3 cellular contexts compared by ENCODE assay signal in the genomic region with DNA sequence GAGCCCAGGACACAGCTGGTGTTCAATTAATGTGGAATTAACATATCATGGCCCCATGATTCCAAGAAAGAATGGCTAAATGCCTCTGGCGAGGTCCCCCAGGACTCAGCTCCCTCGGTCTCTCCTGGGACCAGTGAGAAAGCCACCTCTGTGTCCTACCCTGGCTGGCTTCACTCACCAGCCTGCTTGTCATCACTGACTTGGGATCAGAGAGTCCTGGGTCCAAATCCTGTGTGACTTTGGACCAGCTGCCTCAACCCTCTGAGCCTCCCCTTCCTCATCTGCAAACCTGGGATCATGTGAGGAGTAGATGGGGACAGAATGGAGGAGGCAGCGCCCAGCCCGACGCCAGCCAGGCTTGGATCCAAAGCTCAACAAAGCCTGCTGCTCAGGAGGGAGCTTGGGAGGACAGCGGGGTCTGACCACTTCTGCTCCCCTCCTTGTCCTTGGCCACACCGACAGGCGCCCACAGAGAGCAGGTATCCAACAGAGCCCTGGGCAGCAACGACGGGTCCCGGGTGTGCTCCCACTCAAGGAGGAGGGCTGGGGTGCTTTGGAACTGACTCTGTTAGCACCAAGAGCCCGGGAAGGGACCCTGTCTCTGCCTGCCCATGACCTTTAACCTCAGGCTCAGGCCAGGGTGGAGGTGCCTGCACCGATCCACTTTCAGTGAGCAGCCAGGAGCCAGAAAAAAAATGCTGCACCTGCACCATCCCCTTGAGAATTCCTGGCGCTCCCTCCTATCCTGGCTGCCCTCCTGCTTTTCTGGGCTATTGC.
TF ChIP-seq lines count a peak whose summit lies in the region.

No MANE protein-coding gene starts in this region.

TF ChIP-seq in SK-N-SH, 30 proteins besides CTCF, POLR2A, EP300 and RAD21:
- TF ChIP-seq, protein P1, sequence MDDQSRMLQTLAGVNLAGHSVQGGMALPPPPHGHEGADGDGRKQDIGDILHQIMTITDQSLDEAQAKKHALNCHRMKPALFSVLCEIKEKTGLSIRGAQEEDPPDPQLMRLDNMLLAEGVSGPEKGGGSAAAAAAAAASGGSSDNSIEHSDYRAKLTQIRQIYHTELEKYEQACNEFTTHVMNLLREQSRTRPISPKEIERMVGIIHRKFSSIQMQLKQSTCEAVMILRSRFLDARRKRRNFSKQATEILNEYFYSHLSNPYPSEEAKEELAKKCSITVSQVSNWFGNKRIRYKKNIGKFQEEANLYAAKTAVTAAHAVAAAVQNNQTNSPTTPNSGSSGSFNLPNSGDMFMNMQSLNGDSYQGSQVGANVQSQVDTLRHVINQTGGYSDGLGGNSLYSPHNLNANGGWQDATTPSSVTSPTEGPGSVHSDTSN (IDR thresholded peaks at IDR 0.05), result no peak
- TF ChIP-seq MXI1 (IDR thresholded peaks at IDR 0.05; ENCODE audit: low read depth, low read length), result no peak
- no peak for TF ChIP-seq EZH2phosphoT487 (IDR thresholded peaks at IDR 0.05; ENCODE audit: borderline replicate concordance, low read depth)
- no peak for TF ChIP-seq IRF3 (IDR thresholded peaks at IDR 0.05; ENCODE audit: low read depth, low read length)
- no peak for TF ChIP-seq GABPA (IDR thresholded peaks at IDR 0.05; ENCODE audit: low read depth)
- TF ChIP-seq RCOR1 (IDR thresholded peaks at IDR 0.05; ENCODE audit: low read length), result no peak
- no peak for TF ChIP-seq TEAD4 (IDR thresholded peaks at IDR 0.05; ENCODE audit: borderline replicate concordance, insufficient read depth)
- TF ChIP-seq FOXJ3 (CRISPR knock-in tag; IDR thresholded peaks at IDR 0.05), result no peak
- no peak for TF ChIP-seq FOSL2 (IDR thresholded peaks at IDR 0.05; ENCODE audit: borderline replicate concordance, low read depth)
- no peak for TF ChIP-seq RXRA (IDR thresholded peaks at IDR 0.05; ENCODE audit: borderline replicate concordance, low read depth)
- no peak for TF ChIP-seq FOXM1 (IDR thresholded peaks at IDR 0.05; ENCODE audit: low read depth)
- TF ChIP-seq JUND (IDR thresholded peaks at IDR 0.05), result no peak

TF ChIP-seq in SK-N-SH treated with all-trans-retinoic acid at 6 μM for 48 hours, 23 proteins besides CTCF, POLR2A, EP300 and RAD21:
- TF ChIP-seq ARNTL (CRISPR knock-in tag; IDR thresholded peaks at IDR 0.05; ENCODE audit: borderline replicate concordance, low read depth) (no peak), PATZ1 (CRISPR knock-in tag; IDR thresholded peaks at IDR 0.05; ENCODE audit: borderline replicate concordance) (no peak), ZC3H10 (CRISPR knock-in tag; IDR thresholded peaks at IDR 0.05) (no peak), OSR1 (CRISPR knock-in tag; IDR thresholded peaks at IDR 0.05) (no peak), CSDC2 (CRISPR knock-in tag; IDR thresholded peaks at IDR 0.05) (no peak), ZNF70 (CRISPR knock-in tag; IDR thresholded peaks at IDR 0.05) (no peak), ZNF565 (CRISPR knock-in tag; conservative IDR thresholded peaks at IDR 0.05; ENCODE audit: low read depth) (no peak), RARB (CRISPR knock-in tag; IDR thresholded peaks at IDR 0.05) (no peak)
- TF ChIP-seq, protein P2, sequence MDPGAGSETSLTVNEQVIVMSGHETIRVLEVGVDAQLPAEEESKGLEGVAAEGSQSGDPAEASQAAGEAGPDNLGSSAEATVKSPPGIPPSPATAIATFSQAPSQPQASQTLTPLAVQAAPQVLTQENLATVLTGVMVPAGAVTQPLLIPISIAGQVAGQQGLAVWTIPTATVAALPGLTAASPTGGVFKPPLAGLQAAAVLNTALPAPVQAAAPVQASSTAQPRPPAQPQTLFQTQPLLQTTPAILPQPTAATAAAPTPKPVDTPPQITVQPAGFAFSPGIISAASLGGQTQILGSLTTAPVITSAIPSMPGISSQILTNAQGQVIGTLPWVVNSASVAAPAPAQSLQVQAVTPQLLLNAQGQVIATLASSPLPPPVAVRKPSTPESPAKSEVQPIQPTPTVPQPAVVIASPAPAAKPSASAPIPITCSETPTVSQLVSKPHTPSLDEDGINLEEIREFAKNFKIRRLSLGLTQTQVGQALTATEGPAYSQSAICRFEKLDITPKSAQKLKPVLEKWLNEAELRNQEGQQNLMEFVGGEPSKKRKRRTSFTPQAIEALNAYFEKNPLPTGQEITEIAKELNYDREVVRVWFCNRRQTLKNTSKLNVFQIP (CRISPR knock-in tag; IDR thresholded peaks at IDR 0.05; ENCODE audit: borderline replicate concordance, low read depth), result no peak
TF ChIP-seq in SK-N-SH treated with all-trans-retinoic acid at 6 μM for 48 hours: peak in this region for 0.

TF ChIP-seq in H1, 55 proteins besides CTCF, POLR2A, EP300 and RAD21:
- TF ChIP-seq RNF2 (IDR thresholded peaks at IDR 0.05; ENCODE audit: borderline replicate concordance, low read depth, low read length, missing control alignments, poor library complexity, severe bottlenecking) (no peak), CHD1 (IDR thresholded peaks at IDR 0.05; ENCODE audit: low read depth, low read length) (no peak), SIN3A (conservative IDR thresholded peaks at IDR 0.05 in 1 of 2, IDR thresholded peaks at IDR 0.05 in 1 of 2; ENCODE audit: low read depth in 1 of 2, low read length in 2 of 2) (no peak), NRF1 (IDR thresholded peaks at IDR 0.05; ENCODE audit: low read depth, low read length) (no peak), KDM5A (IDR thresholded peaks at IDR 0.05; ENCODE audit: low read length) (no peak), CTBP2 (IDR thresholded peaks at IDR 0.05; ENCODE audit: borderline replicate concordance, insufficient read depth, insufficient read length, low read length) (no peak), EZH2 (IDR thresholded peaks at IDR 0.05; ENCODE audit: low read depth, low read length, severe bottlenecking) (no peak), CBX5 (IDR thresholded peaks at IDR 0.05; ENCODE audit: low read depth, low read length) (no peak), KDM4A (IDR thresholded peaks at IDR 0.05; ENCODE audit: low read depth, low read length, severe bottlenecking) (no peak), KDM1A (IDR thresholded peaks at IDR 0.05; ENCODE audit: borderline replicate concordance, low read length) (no peak), TAF7 (optimal IDR thresholded peaks at IDR 0.05; ENCODE audit: borderline replicate concordance, low read depth, low read length) (no peak), ASH2L (IDR thresholded peaks at IDR 0.05; ENCODE audit: low read length) (no peak), MAFK (IDR thresholded peaks at IDR 0.05; ENCODE audit: low read depth, low read length) (no peak), POLR2AphosphoS5 (IDR thresholded peaks at IDR 0.05; ENCODE audit: low read depth, low read length) (no peak), YY1 (IDR thresholded peaks at IDR 0.05; ENCODE audit: low read depth, low read length) (no peak)
- TF ChIP-seq, protein P3, sequence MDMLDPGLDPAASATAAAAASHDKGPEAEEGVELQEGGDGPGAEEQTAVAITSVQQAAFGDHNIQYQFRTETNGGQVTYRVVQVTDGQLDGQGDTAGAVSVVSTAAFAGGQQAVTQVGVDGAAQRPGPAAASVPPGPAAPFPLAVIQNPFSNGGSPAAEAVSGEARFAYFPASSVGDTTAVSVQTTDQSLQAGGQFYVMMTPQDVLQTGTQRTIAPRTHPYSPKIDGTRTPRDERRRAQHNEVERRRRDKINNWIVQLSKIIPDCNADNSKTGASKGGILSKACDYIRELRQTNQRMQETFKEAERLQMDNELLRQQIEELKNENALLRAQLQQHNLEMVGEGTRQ (IDR thresholded peaks at IDR 0.05; ENCODE audit: low read length), result no peak
- TF ChIP-seq, protein P4, sequence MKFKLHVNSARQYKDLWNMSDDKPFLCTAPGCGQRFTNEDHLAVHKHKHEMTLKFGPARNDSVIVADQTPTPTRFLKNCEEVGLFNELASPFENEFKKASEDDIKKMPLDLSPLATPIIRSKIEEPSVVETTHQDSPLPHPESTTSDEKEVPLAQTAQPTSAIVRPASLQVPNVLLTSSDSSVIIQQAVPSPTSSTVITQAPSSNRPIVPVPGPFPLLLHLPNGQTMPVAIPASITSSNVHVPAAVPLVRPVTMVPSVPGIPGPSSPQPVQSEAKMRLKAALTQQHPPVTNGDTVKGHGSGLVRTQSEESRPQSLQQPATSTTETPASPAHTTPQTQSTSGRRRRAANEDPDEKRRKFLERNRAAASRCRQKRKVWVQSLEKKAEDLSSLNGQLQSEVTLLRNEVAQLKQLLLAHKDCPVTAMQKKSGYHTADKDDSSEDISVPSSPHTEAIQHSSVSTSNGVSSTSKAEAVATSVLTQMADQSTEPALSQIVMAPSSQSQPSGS (IDR thresholded peaks at IDR 0.05; ENCODE audit: low read length), result no peak
TF ChIP-seq in H1: peak in this region for 0.
